ENCODE assay signal across 8 cellular contexts in the genomic region with DNA sequence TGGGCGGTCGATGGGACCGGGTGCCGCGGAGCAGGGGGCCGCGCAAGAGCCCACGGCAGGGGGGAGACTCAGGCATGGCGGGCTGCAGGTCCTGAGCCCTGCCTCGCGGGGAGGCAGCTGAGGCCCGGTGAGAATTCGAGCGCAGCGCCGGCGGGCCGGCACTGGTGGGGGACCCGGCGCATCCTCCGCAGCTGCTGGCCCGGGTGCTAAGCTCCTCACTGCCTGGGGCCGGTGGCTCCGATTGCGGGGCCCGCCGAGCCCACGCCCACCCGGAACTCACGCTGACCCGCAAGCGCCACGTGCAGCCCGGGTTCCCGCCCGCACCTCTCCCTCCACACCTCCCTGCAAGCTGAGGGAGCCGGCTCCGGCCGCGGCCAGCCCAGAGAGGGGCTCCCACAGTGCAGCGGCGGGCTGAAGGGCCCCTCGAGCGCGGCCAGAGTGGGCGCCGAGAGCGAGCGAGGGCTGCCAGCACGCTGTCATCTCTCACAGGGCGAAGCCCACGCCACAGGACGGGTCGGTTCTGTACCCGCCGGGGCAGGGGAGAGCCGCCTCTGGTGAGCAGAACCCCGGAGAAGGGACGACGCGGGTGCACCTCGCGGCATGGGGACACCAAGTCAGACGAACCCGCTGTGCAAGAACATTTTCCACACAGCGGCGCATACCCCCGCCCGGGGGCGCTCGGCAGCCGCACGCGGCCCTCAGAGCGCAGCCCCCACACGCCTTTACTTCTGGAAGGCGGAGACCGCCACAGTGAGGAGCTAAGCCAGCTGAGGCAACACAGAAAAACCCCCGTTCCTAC. TPM values are rescaled to one million over a fixed set of nuclear protein-coding genes. Genes with fewer than 3 reads are reported as not detected.
DNase-seq lines count a peak whose midpoint lies in the region; ATAC-seq and TF ChIP-seq lines count a peak whose summit lies in the region.

No MANE protein-coding gene starts in this region.

- H3K9me3 ChIP-seq in effector memory CD4-positive, alpha-beta T cell (ENCODE audit: control insufficient read depth, low read length): no peaks in the 10 kb centered on the region
- no peaks in the 10 kb centered on the region for H3K9me3 ChIP-seq in osteoblast (ENCODE audit: low read depth, low read length)

- peaks cover 23% of the 10 kb centered on the region for H3K36me3 Mint-ChIP-seq in Calu3 (ENCODE audit: insufficient read depth, unreplicated experiment)

- peak overlapping the region; percentile 90 for H3K4me3 ChIP-seq in effector memory CD4-positive, alpha-beta T cell (ENCODE audit: insufficient read depth, low read depth, low read length, poor library complexity, severe bottlenecking)
- peak overlapping the region; percentile 99 for H3K4me3 ChIP-seq in osteoblast (ENCODE audit: insufficient read depth, low read length)

- DNase-seq in Calu3: no peak
- peak; percentile 64 for DNase-seq in NOMO-1 treated with DMSO at 0.1 percent for 48 hours (lab: John Stamatoyannopoulos, UW; ENCODE audit: unreplicated experiment)
- DNase-seq in effector memory CD4-positive, alpha-beta T cell: no peak
- peak; percentile 0 for DNase-seq in osteoblast (ENCODE audit: insufficient read length, low spot score, missing footprints)
- no peak for DNase-seq in NCI-H2107 treated with DMSO at 0.1 percent for 48 hours (lab: John Stamatoyannopoulos, UW; ENCODE audit: unreplicated experiment)
- DNase-seq in stimulated activated CD4-positive, alpha-beta T cell treated with anti-CD3 and anti-CD28 coated beads, Interleukin-1b, Interleukin-23, amount 100 ng/mL, for 48 hours: no peak
- DNase-seq in inferior parietal cortex (ENCODE audit: extremely low spot score): no peak

- peaks cover 39% of the 10 kb centered on the region for H3K79me2 ChIP-seq in osteoblast (ENCODE audit: insufficient read depth, low read length)

- H3K4me1 Mint-ChIP-seq in Calu3 (ENCODE audit: low read depth, unreplicated experiment): peaks cover 28% of the 10 kb centered on the region

- peak overlapping the region; percentile 100 for H3K4me3 Mint-ChIP-seq in Calu3 (ENCODE audit: low read depth, unreplicated experiment)

- no peaks in the 10 kb centered on the region for H3K27me3 ChIP-seq in effector memory CD4-positive, alpha-beta T cell (replicated peaks; ENCODE audit: control insufficient read depth, insufficient read depth, low read length, poor library complexity, severe bottlenecking)
- no peaks in the 10 kb centered on the region for H3K27me3 ChIP-seq in osteoblast (ENCODE audit: insufficient read depth, low read length)

- peaks cover 22% of the 10 kb centered on the region for H3K4me1 ChIP-seq in effector memory CD4-positive, alpha-beta T cell (ENCODE audit: control insufficient read depth, insufficient read depth, low read length, poor library complexity, severe bottlenecking)
- peaks cover 34% of the 10 kb centered on the region for H3K4me1 ChIP-seq in osteoblast (ENCODE audit: insufficient read depth, low read length)

- no peaks in the 10 kb centered on the region for H3K9me3 Mint-ChIP-seq in Calu3 (ENCODE audit: low read depth, unreplicated experiment)

- no peaks in the 10 kb centered on the region for H3K27me3 Mint-ChIP-seq in Calu3 (ENCODE audit: unreplicated experiment)

- peak overlapping the region; percentile 84 for H3K27ac ChIP-seq in effector memory CD4-positive, alpha-beta T cell (ENCODE audit: insufficient read depth, low read length, poor library complexity, severe bottlenecking)
- peak overlapping the region; percentile 58 for H3K27ac ChIP-seq in osteoblast (ENCODE audit: low read depth, low read length)

- intact Hi-C loops in Calu3 (cut with micrococcal nuclease; ENCODE audit: unreplicated experiment): no loop called here

- H3K36me3 ChIP-seq in effector memory CD4-positive, alpha-beta T cell (ENCODE audit: control insufficient read depth, insufficient read depth, low read length): peaks cover 11% of the 10 kb centered on the region
- H3K36me3 ChIP-seq in osteoblast (ENCODE audit: insufficient read depth, low read length): peaks cover 11% of the 10 kb centered on the region

- TF ChIP-seq CTCF in Calu3 (IDR thresholded peaks at IDR 0.05; ENCODE audit: unreplicated experiment): no peak
- no peak for TF ChIP-seq CTCF in osteoblast (IDR thresholded peaks at IDR 0.05; ENCODE audit: extremely low read depth, low read depth, low read length)

- no TSS peak for BruUV-seq in Calu3 (replicated peaks; lab: Mats Ljungman, UMichigan)

- no peak for ATAC-seq in HG02981 (IDR thresholded peaks at IDR 0.05; ENCODE audit: unreplicated experiment)

- H4K20me1 ChIP-seq in osteoblast (ENCODE audit: insufficient read depth, low read length): peaks cover 31% of the 10 kb centered on the region

- H3K4me2 ChIP-seq in osteoblast (ENCODE audit: insufficient read depth, low read length): peak overlapping the region; percentile 90

- CTCF ChIA-PET in Calu3 (lab: Charles Lee): interaction anchor here (0.7 to 1.4 kb wide), 4 partner anchors 17 to 27 kb away, joined by 4 to 7 read pairs (median 6); no protein-coding TSS in a partner anchor

- H3K27ac Mint-ChIP-seq in Calu3 (ENCODE audit: unreplicated experiment): no peak overlapping the region

- peak overlapping the region; percentile 98 for H2AFZ ChIP-seq in osteoblast (ENCODE audit: low read length)

RNA-seq across cellular contexts. Expression of gene SIVA1, which starts 1.2 kb away (rescaled TPM):
- total RNA-seq in Calu3 (2022) (72.3 and 73.3 TPM in 2 replicates), osteoblast (57.2 and 62.2 TPM in 2 replicates)

RNA-seq across cellular contexts. Expression of gene ADSS1, which starts 27.7 kb away (rescaled TPM):
- total RNA-seq in Calu3 (2022): 8.6 and 10.0 TPM in 2 replicates
- 2.1 and 4.3 TPM in 2 replicates for total RNA-seq in osteoblast

RNA-seq across cellular contexts. Expression of gene AKT1, which starts 43.8 kb away (rescaled TPM):
- total RNA-seq in Calu3 (2022): 118 and 120 TPM in 2 replicates
- 156 and 188 TPM in 2 replicates for total RNA-seq in osteoblast

RNA-seq across cellular contexts. Expression of gene ZBTB42, which starts 49.2 kb away (rescaled TPM):
- 11.8 and 13.9 TPM in 2 replicates for total RNA-seq in Calu3 (2022)
- 2.9 TPM in 2 replicates for total RNA-seq in osteoblast

Comparison
In these comparisons a context has a peak if more than half of its experiments do, and no peak if none do; other contexts are left out.
1. DNase-seq: peak in NOMO-1 treated with DMSO at 0.1 percent for 48 hours (single experiment) and osteoblast (single experiment); none in Calu3 (single experiment), effector memory CD4-positive, alpha-beta T cell (0 of 3), NCI-H2107 treated with DMSO at 0.1 percent for 48 hours (single experiment), stimulated activated CD4-positive, alpha-beta T cell treated with anti-CD3 and anti-CD28 coated beads, Interleukin-1b, Interleukin-23, amount 100 ng/mL, for 48 hours (single experiment) and inferior parietal cortex (single experiment).